Comparison of ENCODE assay signal across 8 cellular contexts in the genomic region with DNA sequence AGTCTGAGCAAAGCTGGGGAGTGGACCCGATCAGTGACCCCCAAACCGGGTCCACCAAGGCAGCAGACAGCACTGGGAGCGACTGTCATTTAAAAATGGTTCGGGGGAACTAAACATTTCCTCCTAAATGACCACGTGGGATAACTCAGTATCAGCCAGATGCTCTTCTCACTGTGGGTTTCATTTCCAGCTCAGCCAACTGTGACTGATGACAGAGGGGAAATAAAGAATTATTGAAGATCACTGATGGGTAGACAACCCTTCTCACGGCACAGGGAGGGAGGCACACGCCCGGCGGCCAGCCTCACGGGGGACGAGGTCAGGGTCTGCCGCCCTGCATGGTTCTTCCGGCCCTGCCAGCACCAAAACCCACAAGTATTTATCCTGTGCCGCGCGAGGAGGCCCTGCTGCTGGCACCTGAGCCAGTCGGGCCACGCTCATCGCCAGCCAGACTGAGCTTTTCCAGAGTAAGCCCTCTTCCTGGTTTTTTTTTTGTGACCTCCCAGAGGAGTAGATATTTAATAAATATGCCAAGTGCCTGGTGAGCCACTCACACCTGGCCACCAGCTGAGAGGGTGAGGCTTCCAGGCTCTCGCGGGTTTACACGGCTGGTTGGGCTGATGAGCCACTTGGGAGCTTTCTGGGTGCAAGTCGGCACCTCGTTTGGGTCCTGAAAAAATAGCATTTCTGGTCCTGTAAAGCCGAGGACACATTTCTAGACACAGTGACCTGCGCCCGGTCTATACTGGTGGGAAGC. TPM values are rescaled to one million over a fixed set of nuclear protein-coding genes. Genes with fewer than 3 reads are reported as not detected.
DNase-seq lines count a peak whose midpoint lies in the region; ATAC-seq and TF ChIP-seq lines count a peak whose summit lies in the region.

No MANE protein-coding gene starts in this region.

- H3K9ac ChIP-seq in SK-N-SH: no peak overlapping the region

- TF ChIP-seq RAD21 in SK-N-SH (IDR thresholded peaks at IDR 0.05; ENCODE audit: low read length): no peak

- H4K20me1 ChIP-seq in SK-N-SH (ENCODE audit: insufficient read depth): no peaks in the 10 kb centered on the region

- 88% methylated on average over 23 of the region's 27 CpGs for WGBS in SK-N-SH (ENCODE audit: low lambda C conversion rate)

- H3K36me3 ChIP-seq in SK-N-SH (replicated peaks in 1 of 2; ENCODE audit: control insufficient read depth in 1 of 2, insufficient read depth in 2 of 2, low read length in 1 of 2) (no peaks in the 10 kb centered on the region), A673 (ENCODE audit: insufficient read depth, low read length, poor library complexity, severe bottlenecking) (no peaks in the 10 kb centered on the region)

- BruUV-seq in A673 (replicated peaks; lab: Mats Ljungman, UMichigan): no TSS peak

- H3K4me1 ChIP-seq in SK-N-SH (ENCODE audit: control insufficient read depth in 1 of 2, insufficient read depth in 2 of 2, low read depth in 1 of 2, low read length in 1 of 2): peaks cover 0 to 15% of the 10 kb centered on the region in 2 experiments; a peak in 1 of 4 replicates
- no peaks in the 10 kb centered on the region for H3K4me1 ChIP-seq in A673 (ENCODE audit: insufficient read depth, low read length, poor library complexity, severe bottlenecking)

- CTCF ChIA-PET in SK-N-SH (lab: Yijun Ruan, JAX): interaction anchor here (0.6 to 3.5 kb wide), 5 partner anchors 7 to 164 kb away, joined by 3 to 13 read pairs (median 4); no protein-coding TSS in a partner anchor
- CTCF ChIA-PET in A673 (lab: Charles Lee): no interaction called here

- TF ChIP-seq EP300 in SK-N-SH (IDR thresholded peaks at IDR 0.05; ENCODE audit: borderline replicate concordance in 1 of 2, low read depth in 1 of 2, low read length in 1 of 2): no peak

- no peaks in the 10 kb centered on the region for H3K9me2 ChIP-seq in SK-N-SH

- ATAC-seq in SK-N-SH treated with all-trans-retinoic acid at 6 μM for 48 hours (no peak), HG02981 (IDR thresholded peaks at IDR 0.05; ENCODE audit: unreplicated experiment) (peak; percentile 61), GM19324 (IDR thresholded peaks at IDR 0.05; ENCODE audit: low FRiP score, unreplicated experiment) (no peak)

- H3K27me3 ChIP-seq in SK-N-SH (ENCODE audit: insufficient read depth) (no peaks in the 10 kb centered on the region), A673 (replicated peaks; ENCODE audit: insufficient read depth, low read depth, low read length, poor library complexity) (no peaks in the 10 kb centered on the region)

- intact Hi-C loops in A673 (cut with micrococcal nuclease; ENCODE audit: unreplicated experiment): no loop called here

- no peak overlapping the region for H3K27ac ChIP-seq in SK-N-SH (ENCODE audit: low read depth in 2 of 2, low read length in 1 of 2)
- H3K27ac ChIP-seq in A673 (ENCODE audit: low read depth, low read length, poor library complexity, severe bottlenecking): no peak overlapping the region

- no peak for TF ChIP-seq CTCF in SK-N-SH (IDR thresholded peaks at IDR 0.05)
- no peak for TF ChIP-seq CTCF in A673 (conservative IDR thresholded peaks at IDR 0.05; ENCODE audit: low read depth, low read length)

- no peaks in the 10 kb centered on the region for H3K79me2 ChIP-seq in SK-N-SH (ENCODE audit: insufficient read depth)

- H3K4me3 ChIP-seq in SK-N-SH (ENCODE audit: low read depth in 2 of 2, low read length in 1 of 2): no peak overlapping the region
- no peak overlapping the region for H3K4me3 ChIP-seq in A673 (ENCODE audit: low read depth, low read length, poor library complexity, severe bottlenecking)

- DNase-seq in SK-N-SH: peak; percentile 51
- peak; percentile 84 for DNase-seq in NCI-H524 treated with DMSO at 0.1 percent for 48 hours (lab: John Stamatoyannopoulos, UW)
- peak; percentile 88 for DNase-seq in kidney glomerular epithelial cell (lab: John Stamatoyannopoulos, UW)
- DNase-seq in A673 (ENCODE audit: low spot score): no peak
- no peak for DNase-seq in SKM-1 (lab: John Stamatoyannopoulos, UW; ENCODE audit: unreplicated experiment)

- no peak overlapping the region for H2AFZ ChIP-seq in SK-N-SH (ENCODE audit: low read depth)

- H3F3A ChIP-seq in SK-N-SH (replicated peaks; ENCODE audit: insufficient read depth): peaks cover 2% of the 10 kb centered on the region

- POLR2A ChIA-PET in SK-N-SH (lab: Yijun Ruan, JAX): no interaction called here
- POLR2A ChIA-PET in A673 (lab: Charles Lee; ENCODE audit: low non-redundant PET): no interaction called here

- H3K9me3 ChIP-seq in SK-N-SH (no peaks in the 10 kb centered on the region), A673 (ENCODE audit: low read depth, low read length, poor library complexity, severe bottlenecking) (no peaks in the 10 kb centered on the region)

- no peak overlapping the region for H3K4me2 ChIP-seq in SK-N-SH

TF ChIP-seq in SK-N-SH, 30 proteins besides CTCF, POLR2A, EP300 and RAD21:
- TF ChIP-seq TCF12 (IDR thresholded peaks at IDR 0.05) (no peak), MXI1 (IDR thresholded peaks at IDR 0.05; ENCODE audit: low read depth, low read length) (no peak), MEF2A (IDR thresholded peaks at IDR 0.05; ENCODE audit: borderline replicate concordance, low read depth) (no peak)
- TF ChIP-seq, protein P1, sequence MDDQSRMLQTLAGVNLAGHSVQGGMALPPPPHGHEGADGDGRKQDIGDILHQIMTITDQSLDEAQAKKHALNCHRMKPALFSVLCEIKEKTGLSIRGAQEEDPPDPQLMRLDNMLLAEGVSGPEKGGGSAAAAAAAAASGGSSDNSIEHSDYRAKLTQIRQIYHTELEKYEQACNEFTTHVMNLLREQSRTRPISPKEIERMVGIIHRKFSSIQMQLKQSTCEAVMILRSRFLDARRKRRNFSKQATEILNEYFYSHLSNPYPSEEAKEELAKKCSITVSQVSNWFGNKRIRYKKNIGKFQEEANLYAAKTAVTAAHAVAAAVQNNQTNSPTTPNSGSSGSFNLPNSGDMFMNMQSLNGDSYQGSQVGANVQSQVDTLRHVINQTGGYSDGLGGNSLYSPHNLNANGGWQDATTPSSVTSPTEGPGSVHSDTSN (IDR thresholded peaks at IDR 0.05): no peak
- TF ChIP-seq, protein P2, sequence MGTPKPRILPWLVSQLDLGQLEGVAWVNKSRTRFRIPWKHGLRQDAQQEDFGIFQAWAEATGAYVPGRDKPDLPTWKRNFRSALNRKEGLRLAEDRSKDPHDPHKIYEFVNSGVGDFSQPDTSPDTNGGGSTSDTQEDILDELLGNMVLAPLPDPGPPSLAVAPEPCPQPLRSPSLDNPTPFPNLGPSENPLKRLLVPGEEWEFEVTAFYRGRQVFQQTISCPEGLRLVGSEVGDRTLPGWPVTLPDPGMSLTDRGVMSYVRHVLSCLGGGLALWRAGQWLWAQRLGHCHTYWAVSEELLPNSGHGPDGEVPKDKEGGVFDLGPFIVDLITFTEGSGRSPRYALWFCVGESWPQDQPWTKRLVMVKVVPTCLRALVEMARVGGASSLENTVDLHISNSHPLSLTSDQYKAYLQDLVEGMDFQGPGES (IDR thresholded peaks at IDR 0.05; ENCODE audit: low read depth, low read length): no peak

TF ChIP-seq in SK-N-SH treated with all-trans-retinoic acid at 6 μM for 48 hours, 23 proteins besides CTCF, POLR2A, EP300 and RAD21:
- TF ChIP-seq ZC3H10 (CRISPR knock-in tag; IDR thresholded peaks at IDR 0.05) (no peak), SNAI2 (CRISPR knock-in tag; IDR thresholded peaks at IDR 0.05) (no peak), ZNF8 (CRISPR knock-in tag; IDR thresholded peaks at IDR 0.05) (no peak), TOX (CRISPR knock-in tag; IDR thresholded peaks at IDR 0.05; ENCODE audit: borderline replicate concordance) (no peak), CREB5 (CRISPR knock-in tag; IDR thresholded peaks at IDR 0.05; ENCODE audit: low read depth) (no peak)

RNA-seq across cellular contexts. Expression of gene MELTF, which starts 6.2 kb away (rescaled TPM):
- polyA plus RNA-seq in SK-N-SH (2012; rRNA removed): 27.2 and 32.4 TPM in 2 replicates
- polyA plus RNA-seq in SK-N-SH (2012; cell fraction: cytosol; rRNA removed): 20.5 and 26.3 TPM in 2 replicates
- polyA plus RNA-seq in SK-N-SH (2012; cell fraction: nucleus; rRNA removed): 62.4 and 65.4 TPM in 2 replicates
- total RNA-seq in A673 (2021): 2.6 and 4.3 TPM in 2 replicates

RNA-seq across cellular contexts. Expression of gene PIGZ, which starts 54.8 kb away (rescaled TPM):
- 4.1 and 5.0 TPM in 2 replicates for polyA plus RNA-seq in SK-N-SH (2012; rRNA removed)
- 2.6 and 3.5 TPM in 2 replicates for polyA plus RNA-seq in SK-N-SH (2012; cell fraction: cytosol; rRNA removed)
- 13.7 and 18.2 TPM in 2 replicates for polyA plus RNA-seq in SK-N-SH (2012; cell fraction: nucleus; rRNA removed)
- 0.68 and 0.69 TPM in 2 replicates for total RNA-seq in A673 (2021)

Comparison
In these comparisons a context has a peak if more than half of its experiments do, and no peak if none do; other contexts are left out.
1. DNase-seq: peak in SK-N-SH (single experiment), NCI-H524 treated with DMSO at 0.1 percent for 48 hours (single experiment) and kidney glomerular epithelial cell (single experiment); none in A673 (single experiment) and SKM-1 (single experiment).